In the genomic region with DNA sequence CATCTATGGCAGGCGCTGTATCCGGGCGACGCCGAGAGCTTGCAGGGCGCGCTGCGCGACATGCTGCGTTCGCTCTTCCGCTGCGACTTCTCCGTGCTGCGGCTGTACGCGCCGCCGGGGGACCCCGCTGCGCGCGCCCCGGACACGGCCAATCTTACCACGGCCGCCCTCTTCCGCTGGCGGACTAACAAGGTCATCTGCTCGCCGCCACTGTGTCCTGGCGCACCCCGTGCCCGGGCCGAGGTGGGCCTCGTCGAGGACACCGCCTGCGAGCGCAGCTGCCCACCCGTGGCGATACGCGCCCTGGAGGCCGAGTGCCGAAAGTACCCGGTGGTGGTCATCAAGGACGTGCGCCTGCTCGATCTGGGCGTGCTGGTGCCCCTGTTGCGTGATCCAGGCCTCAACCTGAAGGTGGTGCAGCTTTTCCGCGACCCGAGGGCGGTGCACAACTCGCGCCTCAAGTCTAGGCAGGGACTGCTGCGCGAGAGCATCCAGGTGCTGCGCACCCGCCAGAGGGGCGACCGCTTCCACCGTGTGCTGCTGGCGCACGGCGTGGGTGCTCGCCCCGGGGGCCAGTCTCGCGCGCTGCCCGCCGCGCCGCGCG, we compare ENCODE assay signal across 8 cellular contexts.
DNase-seq lines count a peak whose midpoint lies in the region; TF ChIP-seq lines count a peak whose summit lies in the region.

No MANE protein-coding gene starts in this region.

- peak overlapping the region; percentile 83 for H2AFZ ChIP-seq in KMS-11 (ENCODE audit: low read depth)
- peak overlapping the region; percentile 81 for H2AFZ ChIP-seq in parathyroid adenoma

- H4K20me1 ChIP-seq in KMS-11 (ENCODE audit: insufficient read depth) = no peaks in the 10 kb centered on the region

- H3K9me3 ChIP-seq in parathyroid adenoma (ENCODE audit: control insufficient read depth, low read length) = no peaks in the 10 kb centered on the region

- H3K9ac ChIP-seq in KMS-11 (peak overlapping the region; percentile 46; the same call in 1 of the 2 replicates), parathyroid adenoma (no peak overlapping the region)

- TF ChIP-seq CTCF in KMS-11 (conservative IDR thresholded peaks at IDR 0.05; ENCODE audit: low read depth, low read length) (no peak), fibroblast of pulmonary artery (IDR thresholded peaks at IDR 0.05; ENCODE audit: low read length, missing control alignments) (no peak), parathyroid adenoma (IDR thresholded peaks at IDR 0.05) (no peak)

- H3K27me3 ChIP-seq in KMS-11 (ENCODE audit: insufficient read depth, low read depth) (no peaks in the 10 kb centered on the region), parathyroid adenoma (ENCODE audit: control insufficient read depth, insufficient read depth, low read length) (no peaks in the 10 kb centered on the region)

- peak overlapping the region; percentile 54; the same call in 1 of the 2 replicates for H3K27ac ChIP-seq in KMS-11
- H3K27ac ChIP-seq in parathyroid adenoma = no peak overlapping the region

- H3K4me1 ChIP-seq in KMS-11 (ENCODE audit: low read depth, poor library complexity, severe bottlenecking) (peaks cover 24% of the 10 kb centered on the region), parathyroid adenoma (no peaks in the 10 kb centered on the region)

- DNase-seq in stimulated activated CD4-positive, alpha-beta T cell treated with anti-CD3 and anti-CD28 coated beads, Interleukin-12 subunit alpha, Interleukin-12 subunit beta, amount 100 ng/mL, for 4 hours = peak; percentile 13
- DNase-seq in stimulated activated CD4-positive, alpha-beta T cell treated with anti-CD3 and anti-CD28 coated beads, Interleukin-1b, Interleukin-23, amount 100 ng/mL, for 48 hours = no peak
- DNase-seq in activated CD8-positive, alpha-beta memory T cell treated with anti-CD3 and anti-CD28 coated beads, Interleukin-2, amount 50 U/mL, for 4 hours = peak; percentile 23
- DNase-seq in fibroblast of pulmonary artery (ENCODE audit: low read depth) (no peak), inferior parietal cortex (ENCODE audit: extremely low spot score) (no peak), putamen (ENCODE audit: low spot score) (no peak)

- H3K4me3 ChIP-seq in KMS-11 (IDR thresholded peaks at IDR 0.05; ENCODE audit: insufficient read depth, low read depth, low read length) = no peak overlapping the region
- H3K4me3 ChIP-seq in fibroblast of pulmonary artery (replicated peaks; ENCODE audit: low read depth, low read length) = peak overlapping the region; percentile 58
- peak overlapping the region; percentile 63 for H3K4me3 ChIP-seq in parathyroid adenoma (ENCODE audit: low read depth, low read length)

- H3K79me2 ChIP-seq in KMS-11 (ENCODE audit: insufficient read depth, low read depth) (no peaks in the 10 kb centered on the region), parathyroid adenoma (no peaks in the 10 kb centered on the region)

- H3K36me3 ChIP-seq in KMS-11 (ENCODE audit: insufficient read depth) (no peaks in the 10 kb centered on the region), parathyroid adenoma (ENCODE audit: control insufficient read depth, insufficient read depth, low read length) (no peaks in the 10 kb centered on the region)

- H3K4me2 ChIP-seq in KMS-11 (peak overlapping the region; percentile 33; the same call in 1 of the 2 replicates), parathyroid adenoma (ENCODE audit: low read length) (peak overlapping the region; percentile 69)

Comparison
In these comparisons a context has a peak if more than half of its experiments do, and no peak if none do; other contexts are left out.
1. DNase-seq: peak in stimulated activated CD4-positive, alpha-beta T cell treated with anti-CD3 and anti-CD28 coated beads, Interleukin-12 subunit alpha, Interleukin-12 subunit beta, amount 100 ng/mL, for 4 hours (single experiment) and activated CD8-positive, alpha-beta memory T cell treated with anti-CD3 and anti-CD28 coated beads, Interleukin-2, amount 50 U/mL, for 4 hours (single experiment); none in stimulated activated CD4-positive, alpha-beta T cell treated with anti-CD3 and anti-CD28 coated beads, Interleukin-1b, Interleukin-23, amount 100 ng/mL, for 48 hours (single experiment), fibroblast of pulmonary artery (single experiment), inferior parietal cortex (single experiment) and putamen (single experiment).